8 cellular contexts compared by ENCODE assay signal in genomic region chr12:25194722-25195055, GRCh38. TPM values are rescaled to one million over a fixed set of nuclear protein-coding genes. Genes with fewer than 3 reads are reported as not detected.
DNase-seq lines count a peak whose midpoint lies in the region; ATAC-seq, FAIRE-seq and TF ChIP-seq lines count a peak whose summit lies in the region.

No MANE protein-coding gene starts in this region.

- DNase-seq in A673 (ENCODE audit: low spot score) (no peak), HAP-1 (ENCODE audit: low spot score in 2 of 2) (no peak), brain microvascular endothelial cell (no peak), mucosa of descending colon (no peak), T1000 (lab: John Stamatoyannopoulos, UW) (no peak), GM12891 (ENCODE audit: insufficient read length, low spot score) (no peak), AG08396 (ENCODE audit: low spot score) (no peak)

- H3K9me3 ChIP-seq in A673 (ENCODE audit: low read depth, low read length, poor library complexity, severe bottlenecking) (no peaks in the 10 kb centered on the region), HAP-1 (no peaks in the 10 kb centered on the region), mucosa of descending colon (no peaks in the 10 kb centered on the region)

- ATAC-seq in mucosa of descending colon, result peak; percentile 12
- no peak for ATAC-seq in HG03139 (IDR thresholded peaks at IDR 0.05; ENCODE audit: unreplicated experiment)

- FAIRE-seq in GM12891 (lab: Jason Lieb, UNC), result no peak

- H3K36me3 ChIP-seq in A673 (ENCODE audit: insufficient read depth, low read length, poor library complexity, severe bottlenecking) (no peaks in the 10 kb centered on the region), HAP-1 (replicated peaks) (no peaks in the 10 kb centered on the region), brain microvascular endothelial cell (replicated peaks) (no peaks in the 10 kb centered on the region), mucosa of descending colon (ENCODE audit: low read depth) (no peaks in the 10 kb centered on the region)

- TF ChIP-seq CTCF in A673 (conservative IDR thresholded peaks at IDR 0.05; ENCODE audit: low read depth, low read length), result no peak
- TF ChIP-seq CTCF in brain microvascular endothelial cell (IDR thresholded peaks at IDR 0.05; ENCODE audit: low read depth, low read length, missing control alignments), result no peak
- no peak for TF ChIP-seq CTCF in mucosa of descending colon (IDR thresholded peaks at IDR 0.05)

- CTCF ChIA-PET in A673 (lab: Charles Lee), result no interaction called here

- intact Hi-C loops in A673 (cut with micrococcal nuclease; ENCODE audit: unreplicated experiment), result no loop called here
- intact Hi-C loops in mucosa of descending colon (cut with DNase I, micrococcal nuclease), result no loop called here

- in situ Hi-C loops in HAP-1 (cut with MboI; ENCODE audit: low sequenced_read_pairs), result no loop called here
- in situ Hi-C loops in brain microvascular endothelial cell (cut with HindIII; ENCODE audit: low pct_ligation_motif_present, low sequenced_read_pairs), result no loop called here

- peak overlapping the region; percentile 47 for H3K27ac ChIP-seq in A673 (ENCODE audit: low read depth, low read length, poor library complexity, severe bottlenecking)
- H3K27ac ChIP-seq in brain microvascular endothelial cell, result peak overlapping the region; percentile 95

- H3K4me1 ChIP-seq in A673 (ENCODE audit: insufficient read depth, low read length, poor library complexity, severe bottlenecking), result peaks cover 5% of the 10 kb centered on the region
- H3K4me1 ChIP-seq in HAP-1, result 0 out of 2 replicates have a peak, but pooled peaks cover 4% of the 10 kb centered on the region
- peaks cover 4% of the 10 kb centered on the region for H3K4me1 ChIP-seq in mucosa of descending colon (ENCODE audit: low read depth)

- POLR2A ChIA-PET in A673 (lab: Charles Lee; ENCODE audit: low non-redundant PET), result no interaction called here

- H3K27me3 ChIP-seq in A673 (replicated peaks; ENCODE audit: insufficient read depth, low read depth, low read length, poor library complexity), result no peaks in the 10 kb centered on the region
- no peaks in the 10 kb centered on the region for H3K27me3 ChIP-seq in HAP-1 (ENCODE audit: low read depth)
- H3K27me3 ChIP-seq in brain microvascular endothelial cell (replicated peaks), result no peaks in the 10 kb centered on the region

- H3K4me3 ChIP-seq in A673 (ENCODE audit: low read depth, low read length, poor library complexity, severe bottlenecking) (peak overlapping the region; percentile 68), HAP-1 (peak overlapping the region; percentile 77), brain microvascular endothelial cell (ENCODE audit: low read depth, low read length) (peak overlapping the region; percentile 77), mucosa of descending colon (peak overlapping the region; percentile 54)

- no TSS peak for BruUV-seq in A673 (replicated peaks; lab: Mats Ljungman, UMichigan)

- TF ChIP-seq POLR2A in GM12891 (IDR thresholded peaks at IDR 0.05; ENCODE audit: low read depth, low read length), result no peak

TF ChIP-seq in GM12891, 5 proteins besides CTCF, POLR2A, EP300 and RAD21:
- no peak for TF ChIP-seq SPI1 (IDR thresholded peaks at IDR 0.05; ENCODE audit: low read depth, low read length)
- no peak for TF ChIP-seq PAX5 (IDR thresholded peaks at IDR 0.05; ENCODE audit: insufficient read depth, low read length, severe bottlenecking)
- TF ChIP-seq TAF1 (IDR thresholded peaks at IDR 0.05; ENCODE audit: low read depth, low read length), result no peak
- no peak for TF ChIP-seq POU2F2 (IDR thresholded peaks at IDR 0.05; ENCODE audit: low read depth, low read length)
- no peak for TF ChIP-seq POLR2AphosphoS5 (IDR thresholded peaks at IDR 0.05; ENCODE audit: low read depth, low read length)

RNA-seq across cellular contexts. Expression of gene DNAI7, which starts 0.3 kb away (rescaled TPM):
- 0.73 TPM in 1 of 2 replicates, not detected in the other for total RNA-seq in A673 (2021)
- total RNA-seq in mucosa of descending colon, result 1 to 10 TPM in 1 of 3 donors, not detected in 2; 1.0 TPM
- 0.05 TPM for polyA plus RNA-seq in GM12891 (2012; ENCODE audit: low read depth, missing spikeins)

RNA-seq across cellular contexts. Expression of gene ETFRF1, which starts 0.3 kb away (rescaled TPM):
- 12.3 and 12.9 TPM in 2 replicates for total RNA-seq in A673 (2021)
- total RNA-seq in mucosa of descending colon, result 10 to 100 TPM; 13.7 to 26.4 (median 19.6) TPM
- 12.3 TPM for polyA plus RNA-seq in GM12891 (2012; ENCODE audit: low read depth, missing spikeins)

RNA-seq across cellular contexts. Expression of gene KRAS, which starts 56.0 kb away (rescaled TPM):
- total RNA-seq in A673 (2021) (25.2 and 29.2 TPM in 2 replicates), mucosa of descending colon (10 to 100 TPM; 43.5 to 64.3 (median 62.7) TPM)
- polyA plus RNA-seq in GM12891 (2012; ENCODE audit: low read depth, missing spikeins), result 2.0 TPM
